Comparison of ENCODE assay signal across 9 cellular contexts in genomic region chr2:73827018-73827417, GRCh38. TPM values are rescaled to one million over a fixed set of nuclear protein-coding genes. Genes with fewer than 3 reads are reported as not detected.
DNase-seq lines count a peak whose midpoint lies in the region; ATAC-seq and TF ChIP-seq lines count a peak whose summit lies in the region.
"Had no signal": no experiment of that assay in that cellular context is flagged by ENCODE, and none has a peak within 500 bp of the region (broad histone marks: within the 10 kb centered on the region; RNA-seq: fewer than 3 reads in every experiment).

No MANE protein-coding gene starts in this region.

- H4K20me1 ChIP-seq in OCI-LY7 (ENCODE audit: insufficient read depth, low read length) = peaks cover 9% of the 10 kb centered on the region; the same call in 1 of the 2 replicates

- peaks cover 12% of the 10 kb centered on the region for H3K36me3 ChIP-seq in OCI-LY7 (ENCODE audit: insufficient read depth, low read length)

- H3K79me2 ChIP-seq in OCI-LY7 (ENCODE audit: insufficient read depth, low read depth, low read length) = peaks cover 12% of the 10 kb centered on the region; the same call in 1 of the 2 replicates

- H2AFZ ChIP-seq in OCI-LY7 (ENCODE audit: low read length) = peak overlapping the region; percentile 93; the same call in 1 of the 2 replicates

- peaks cover 35% of the 10 kb centered on the region for H3K4me1 ChIP-seq in OCI-LY7 (ENCODE audit: insufficient read depth, low read length, poor library complexity, severe bottlenecking)

- no peaks in the 10 kb centered on the region for H3K9me2 ChIP-seq in OCI-LY7 (ENCODE audit: insufficient read depth, low read length)

- TF ChIP-seq CTCF in GM12872 (IDR thresholded peaks at IDR 0.05; ENCODE audit: insufficient read depth, low read depth, low read length) (peak; percentile 24; the same call in 1 of the 3 replicates), OCI-LY7 (conservative IDR thresholded peaks at IDR 0.05; ENCODE audit: low read length) (peak; percentile 84), choroid plexus epithelial cell (conservative IDR thresholded peaks at IDR 0.05; ENCODE audit: low read depth, low read length) (peak; percentile 59), coronary artery (IDR thresholded peaks at IDR 0.05) (no peak)

- H3K4me2 ChIP-seq in OCI-LY7 (ENCODE audit: low read length) = peak overlapping the region; percentile 89

- DNase-seq in A172 (ENCODE audit: low spot score) = peak; percentile 55
- peak; percentile 60 for DNase-seq in OCI-LY7 (ENCODE audit: low spot score)
- peak; percentile 78 for DNase-seq in choroid plexus epithelial cell (ENCODE audit: low read depth)
- DNase-seq in NCI-H1105 treated with DMSO at 0.1 percent for 48 hours (lab: John Stamatoyannopoulos, UW) = no peak
- no peak for DNase-seq in coronary artery (ENCODE audit: low spot score)
- DNase-seq in effector CD4-positive, alpha-beta T cell = no peak

- no peak overlapping the region for H3K4me3 ChIP-seq in OCI-LY7 (ENCODE audit: low read depth, low read length, poor library complexity, severe bottlenecking)
- no peak overlapping the region for H3K4me3 ChIP-seq in choroid plexus epithelial cell (ENCODE audit: low read depth, low read length)
- H3K4me3 ChIP-seq in coronary artery = no peak overlapping the region

- ATAC-seq in GM19324 (IDR thresholded peaks at IDR 0.05; ENCODE audit: low FRiP score, unreplicated experiment) = no peak

- CTCF ChIA-PET in OCI-LY7 (lab: Charles Lee; ENCODE audit: unreplicated experiment) = interaction anchor here (1.2 kb wide), 3 partner anchors 11 to 324 kb away, joined by 4 to 10 read pairs (median 8); partner anchors contain the start of gene BOLA3

- POLR2A ChIA-PET in OCI-LY7 (lab: Charles Lee) = interaction anchor here (0.6 to 1.1 kb wide), 9 partner anchors 15 to 373 kb away, joined by 3 to 5 read pairs (median 3); partner anchors contain the start of genes BOLA3 and TPRKB

- intact Hi-C loops in OCI-LY7 (cut with micrococcal nuclease; ENCODE audit: unreplicated experiment) = no loop called here

- no peaks in the 10 kb centered on the region for H3K9me3 ChIP-seq in OCI-LY7 (ENCODE audit: low read length)

- H3K27ac ChIP-seq in OCI-LY7 (ENCODE audit: low read depth, low read length, poor library complexity, severe bottlenecking) (no peak overlapping the region), coronary artery (no peak overlapping the region)

- BruUV-seq in OCI-LY7 (replicated peaks; lab: Mats Ljungman, UMichigan) = no TSS peak

RNA-seq across cellular contexts. Expression of gene STAMBP, which starts 1.7 kb away (rescaled TPM):
- total RNA-seq in A172 (2014; rRNA removed; shearing (Covaris generic)) = 8.0 and 9.4 TPM in 2 replicates
- 23.4 and 27.2 TPM in 2 replicates for total RNA-seq in OCI-LY7 (2014; rRNA removed; shearing (Covaris generic))
- total RNA-seq in OCI-LY7 (2022) = 43.7 and 49.0 TPM in 2 replicates

RNA-seq across cellular contexts. Expression of gene C2orf78, which starts 43.0 kb away (rescaled TPM):
- total RNA-seq in A172 (2014; rRNA removed; shearing (Covaris generic)) = not detected in 2 replicates
- total RNA-seq in OCI-LY7 (2014; rRNA removed; shearing (Covaris generic)) = not detected in 2 replicates
- total RNA-seq in OCI-LY7 (2022) = not detected in 2 replicates
- total RNA-seq: activated CD8-positive, alpha-beta memory T cell treated with anti-CD3 and anti-CD28 coated beads for 36 hours had no signal

RNA-seq across cellular contexts. Expression of gene DUSP11, which starts 47.1 kb away (rescaled TPM):
- total RNA-seq in A172 (2014; rRNA removed; shearing (Covaris generic)) = 41.0 and 43.7 TPM in 2 replicates
- 33.9 and 40.9 TPM in 2 replicates for total RNA-seq in OCI-LY7 (2014; rRNA removed; shearing (Covaris generic))
- total RNA-seq in OCI-LY7 (2022) = 25.0 and 28.1 TPM in 2 replicates

Comparison
In these comparisons a context has a peak if more than half of its experiments do, and no peak if none do; other contexts are left out.
1. DNase-seq: peak in A172 (single experiment), OCI-LY7 (single experiment) and choroid plexus epithelial cell (single experiment); none in NCI-H1105 treated with DMSO at 0.1 percent for 48 hours (single experiment), coronary artery (single experiment) and effector CD4-positive, alpha-beta T cell (single experiment).